ENCODE assay signal across 25 cellular contexts in the genomic region with DNA sequence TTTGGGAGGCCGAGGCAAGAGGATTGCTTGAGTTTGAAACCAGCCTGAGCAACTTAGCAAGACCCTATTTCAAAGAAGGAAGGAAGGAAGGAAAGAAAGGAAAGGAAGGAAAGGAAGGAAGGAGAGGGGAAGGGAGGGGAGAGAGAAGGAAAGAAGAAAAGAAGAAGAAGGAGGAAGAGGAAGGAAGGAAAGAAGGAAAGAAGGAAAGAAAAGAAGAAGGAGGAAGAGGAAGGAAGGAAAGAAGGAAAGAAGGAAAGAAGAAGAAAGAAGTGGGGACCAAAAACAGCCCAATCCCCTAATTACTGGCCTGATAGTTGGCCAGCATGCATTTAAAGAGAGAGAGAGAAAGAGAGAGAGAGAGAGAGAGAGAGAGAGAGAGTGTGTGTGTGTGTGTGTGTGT.
DNase-seq lines count a peak whose midpoint lies in the region; ATAC-seq, FAIRE-seq and TF ChIP-seq lines count a peak whose summit lies in the region.
"Had no signal": no experiment of that assay in that cellular context is flagged by ENCODE, and none has a peak within 500 bp of the region (broad histone marks: within the 10 kb centered on the region; RNA-seq: fewer than 3 reads in every experiment).

No MANE protein-coding gene starts in this region.

- H4K91ac ChIP-seq in H1 (replicated peaks; ENCODE audit: insufficient read length, low read length), result no peak overlapping the region

- H3K27me3 ChIP-seq in Karpas-422 (ENCODE audit: low read length) (no peaks in the 10 kb centered on the region), H1 (replicated peaks in 1 of 4; ENCODE audit: control insufficient read depth in 3 of 4, extremely low read depth in 1 of 4, insufficient read depth in 3 of 4, low read length in 3 of 4) (no peaks in the 10 kb centered on the region)
- H3K27me3 ChIP-seq: BE2C; BLaER1 treated with 17β-estradiol and CSF1 and Interleukin-3, amounts not matched to agents 10 nM and 100 nM had no signal

- CTCF ChIA-PET in H1 (lab: Charles Lee; ENCODE audit: partially characterized antibody), result no interaction called here

- H3K27ac ChIP-seq in Karpas-422 (ENCODE audit: low read length), result peak overlapping the region; percentile 75; the same call in 1 of the 2 replicates
- H3K27ac ChIP-seq in H1 (ENCODE audit: low read depth, low read length), result no peak overlapping the region
- H3K27ac ChIP-seq: A549 had no signal

- no peak for ATAC-seq in stimulated activated naive CD8-positive, alpha-beta T cell treated with anti-CD3 and anti-CD28 coated beads, Interleukin-15, amount 100 ng/mL, for 72 hours
- no peak for ATAC-seq in GM19395 (IDR thresholded peaks at IDR 0.05; ENCODE audit: unreplicated experiment)
- ATAC-seq: A549, GM12878, GM23338 had no signal

- 0 out of 2 replicates have a peak overlapping the region, but pooled peaks have one; percentile 7 for H2BK12ac ChIP-seq in H1 (ENCODE audit: low read depth, low read length)

- H2BK20ac ChIP-seq in H1 (ENCODE audit: low read length), result no peak overlapping the region

- no peaks in the 10 kb centered on the region for H4K20me1 ChIP-seq in Karpas-422 (ENCODE audit: insufficient read depth, low read depth, low read length)
- no peaks in the 10 kb centered on the region for H4K20me1 ChIP-seq in H1 (replicated peaks in 1 of 2; ENCODE audit: control insufficient read depth in 1 of 2, insufficient read depth in 2 of 2, low read length in 2 of 2)

- no peak overlapping the region for H3K4me3 ChIP-seq in Karpas-422 (ENCODE audit: low read length)
- H3K4me3 ChIP-seq in H1 (ENCODE audit: extremely low read depth in 1 of 4, insufficient read depth in 2 of 4, low read depth in 3 of 4, low read length in 4 of 4), result no peak overlapping the region
- H3K4me3 ChIP-seq: A549; BLaER1 treated with 17β-estradiol and CSF1 and Interleukin-3, amounts not matched to agents 10 nM and 100 nM; GM12878; GM23338; HAP-1 had no signal

- H3K4me1 Mint-ChIP-seq in progenitor cell of endocrine pancreas (ENCODE audit: low read depth), result peaks cover 18% of the 10 kb centered on the region
- H3K4me1 Mint-ChIP-seq in stimulated activated naive CD8-positive, alpha-beta T cell treated with anti-CD3 and anti-CD28 coated beads, Interleukin-15, amount 100 ng/mL, for 72 hours, result no peaks in the 10 kb centered on the region
- H3K4me1 Mint-ChIP-seq: CD8-positive, alpha-beta memory T cell had no signal

- WGBS in H1 (ENCODE audit: extremely low coverage in 1 of 2, insufficient coverage in 1 of 2, insufficient read length in 1 of 2, insufficient replicate concordance in 2 of 2, low coverage in 1 of 2, low lambda C conversion rate in 2 of 2, missing lambda C conversion rate in 1 of 2), 2 experiments, result 100% methylated on average over 1 of the region's 1 CpG; no CpG with 5 or more reads in 1 of the 2 experiments

- H3K56ac ChIP-seq in H1 (replicated peaks; ENCODE audit: insufficient read length, low read depth, low read length), result no peak overlapping the region

- POLR2A ChIA-PET in H1 (lab: Charles Lee; ENCODE audit: partially characterized antibody), result no interaction called here

- H3K23me2 ChIP-seq in H1 (ENCODE audit: low read depth, low read length), result no peaks in the 10 kb centered on the region; the same call in 1 of the 2 replicates

- H2AK5ac ChIP-seq in H1 (ENCODE audit: low read depth, low read length), result no peak overlapping the region

- TF ChIP-seq CTCF in H1 (IDR thresholded peaks at IDR 0.05; ENCODE audit: control extremely low read depth in 1 of 3, insufficient read depth in 1 of 3, low read depth in 1 of 3, low read length in 3 of 3), result no peak
- TF ChIP-seq CTCF in progenitor cell of endocrine pancreas (IDR thresholded peaks at IDR 0.05; ENCODE audit: unreplicated experiment), result no peak

- H3K18ac ChIP-seq in H1 (ENCODE audit: extremely low read depth, low read length), result no peak overlapping the region

- H3K4me1 ChIP-seq in Karpas-422 (ENCODE audit: low read length), result peaks cover 43% of the 10 kb centered on the region
- peaks cover 6 to 13% (median 7%) of the 10 kb centered on the region in 4 experiments; a peak in 6 of 7 replicates for H3K4me1 ChIP-seq in H1 (replicated peaks in 1 of 4; ENCODE audit: control insufficient read depth in 3 of 4, insufficient read depth in 4 of 4, low read length in 3 of 4)

- no peak overlapping the region for H2BK5ac ChIP-seq in H1 (ENCODE audit: low read depth, low read length)

- no peaks in the 10 kb centered on the region for H3K9me3 Mint-ChIP-seq in progenitor cell of endocrine pancreas (ENCODE audit: low read depth)
- H3K9me3 Mint-ChIP-seq in stimulated activated naive CD8-positive, alpha-beta T cell treated with anti-CD3 and anti-CD28 coated beads, Interleukin-15, amount 100 ng/mL, for 72 hours, result peaks cover 0 to 6% of the 10 kb centered on the region in 2 donors
- H3K9me3 Mint-ChIP-seq: CD4-positive, alpha-beta T cell; CD8-positive, alpha-beta memory T cell; GM23338 had no signal

- H3K79me2 ChIP-seq in Karpas-422 (ENCODE audit: low read length), result peaks cover 81% of the 10 kb centered on the region
- no peaks in the 10 kb centered on the region for H3K79me2 ChIP-seq in H1 (ENCODE audit: control insufficient read depth in 1 of 2, insufficient read depth in 2 of 2, low read length in 2 of 2)

- H3K9me3 ChIP-seq in Karpas-422 (ENCODE audit: low read length) (no peaks in the 10 kb centered on the region), H1 (ENCODE audit: insufficient read depth in 2 of 2, low read depth in 1 of 2, low read length in 1 of 2) (no peaks in the 10 kb centered on the region)
- H3K9me3 ChIP-seq: A549, HAP-1 had no signal

- no peaks in the 10 kb centered on the region for H3K9me2 ChIP-seq in Karpas-422 (replicated peaks; ENCODE audit: insufficient read depth, low read length)

- H2AFZ ChIP-seq in Karpas-422 (ENCODE audit: low read length), result no peak overlapping the region
- no peak overlapping the region for H2AFZ ChIP-seq in H1 (ENCODE audit: low read length)
- H2AFZ ChIP-seq: GM23338 had no signal

- H2BK15ac ChIP-seq in H1 (ENCODE audit: low read length), result no peak overlapping the region

- no peak for TF ChIP-seq POLR2A in H1 (IDR thresholded peaks at IDR 0.05; ENCODE audit: control extremely low read depth in 1 of 2, low read depth in 2 of 2, low read length in 2 of 2)

- H3K36me3 Mint-ChIP-seq in progenitor cell of endocrine pancreas (ENCODE audit: insufficient read depth), result peaks cover 2% of the 10 kb centered on the region

- H3K27ac Mint-ChIP-seq in progenitor cell of endocrine pancreas, result peak overlapping the region; percentile 12
- no peak overlapping the region for H3K27ac Mint-ChIP-seq in stimulated activated naive CD8-positive, alpha-beta T cell treated with anti-CD3 and anti-CD28 coated beads, Interleukin-15, amount 100 ng/mL, for 72 hours
- H3K27ac Mint-ChIP-seq: CD4-positive, alpha-beta T cell had no signal

- H4K8ac ChIP-seq in H1 (ENCODE audit: extremely low read depth, insufficient read depth, low read length), result no peak overlapping the region

- H3K36me3 ChIP-seq in Karpas-422 (ENCODE audit: insufficient read depth, low read length) (peaks cover 8% of the 10 kb centered on the region; the same call in 1 of the 2 replicates), H1 (ENCODE audit: control insufficient read depth in 2 of 4, insufficient read depth in 4 of 4, low read length in 3 of 4) (no peaks in the 10 kb centered on the region)
- H3K36me3 ChIP-seq: BE2C, HAP-1 had no signal

- TF ChIP-seq EP300 in H1 (IDR thresholded peaks at IDR 0.05; ENCODE audit: borderline replicate concordance in 1 of 2, low read depth in 2 of 2, low read length in 2 of 2), result no peak

- H3K9ac ChIP-seq in Karpas-422 (ENCODE audit: low read length) (no peak overlapping the region), H1 (replicated peaks in 1 of 4; ENCODE audit: extremely low read depth in 1 of 4, low read depth in 3 of 4, low read length in 3 of 4) (no peak overlapping the region)
- H3K9ac ChIP-seq: BLaER1 treated with 17β-estradiol and CSF1 and Interleukin-3, amounts not matched to agents 10 nM and 100 nM had no signal

- no peak for TF ChIP-seq RAD21 in H1 (IDR thresholded peaks at IDR 0.05 in 1 of 2, conservative IDR thresholded peaks at IDR 0.05 in 1 of 2; ENCODE audit: low read depth in 2 of 2, low read length in 2 of 2)

- no peak overlapping the region for H2BK120ac ChIP-seq in H1 (replicated peaks; ENCODE audit: low read depth, low read length)

- no peaks in the 10 kb centered on the region for H3K79me1 ChIP-seq in H1 (ENCODE audit: low read depth, low read length)

- no peak overlapping the region for H4K5ac ChIP-seq in H1 (ENCODE audit: insufficient read length, low read depth, low read length)

- no peak overlapping the region for H3K23ac ChIP-seq in H1 (ENCODE audit: insufficient read length)

- no peak for FAIRE-seq in H1 (lab: Jason Lieb, UNC)
- FAIRE-seq: A549, D721Med, GM12878, GM19239, H54 had no signal

- no peak overlapping the region for H3K14ac ChIP-seq in H1 (ENCODE audit: insufficient read length)

- H3K4ac ChIP-seq in H1 (replicated peaks; ENCODE audit: insufficient read length, low read depth, low read length), result no peak overlapping the region

- no peak overlapping the region for H3K4me3 Mint-ChIP-seq in progenitor cell of endocrine pancreas (ENCODE audit: low read depth)
- no peak overlapping the region for H3K4me3 Mint-ChIP-seq in stimulated activated naive CD8-positive, alpha-beta T cell treated with anti-CD3 and anti-CD28 coated beads, Interleukin-15, amount 100 ng/mL, for 72 hours
- H3K4me3 Mint-ChIP-seq: CD14-positive monocyte; CD4-positive, alpha-beta T cell; CD8-positive, alpha-beta memory T cell; GM23338 had no signal

- H3K4me2 ChIP-seq in Karpas-422 (ENCODE audit: low read depth, low read length, poor library complexity, severe bottlenecking), result no peak overlapping the region
- H3K4me2 ChIP-seq in H1 (ENCODE audit: insufficient read depth in 1 of 2, low read depth in 2 of 2, low read length in 2 of 2), result no peak overlapping the region
- H3K4me2 ChIP-seq: A549, GM23338 had no signal

- DNase-seq in Karpas-422, result no peak
- DNase-seq in H1 (ENCODE audit: low read depth in 1 of 2, low spot score in 2 of 2), result no peak
- DNase-seq in progenitor cell of endocrine pancreas (ENCODE audit: low spot score, unreplicated experiment), result no peak
- no peak for DNase-seq in stimulated activated naive CD8-positive, alpha-beta T cell treated with anti-CD3 and anti-CD28 coated beads, Interleukin-15, amount 100 ng/mL, for 72 hours
- no peak for DNase-seq in effector CD8-positive, alpha-beta T cell (lab: John Stamatoyannopoulos, UW)
- DNase-seq: 8988T; ACHN; AML-193; BE2C; CD4-positive, alpha-beta T cell; CD8-positive, alpha-beta memory T cell; DMS 273 treated with DMSO at 0.1 percent for 48 hours; DMS79; EL; GDM1 had no signal

- no peaks in the 10 kb centered on the region for H3K27me3 Mint-ChIP-seq in progenitor cell of endocrine pancreas
- peaks cover 8% of the 10 kb centered on the region for H3K27me3 Mint-ChIP-seq in stimulated activated naive CD8-positive, alpha-beta T cell treated with anti-CD3 and anti-CD28 coated beads, Interleukin-15, amount 100 ng/mL, for 72 hours
- H3K27me3 Mint-ChIP-seq: CD4-positive, alpha-beta T cell had no signal

TF ChIP-seq in H1, 55 proteins besides CTCF, POLR2A, EP300 and RAD21 (continues in another document):
- TF ChIP-seq FOSL1 (IDR thresholded peaks at IDR 0.05; ENCODE audit: insufficient read depth, low read depth, low read length), result no peak
- no peak for TF ChIP-seq TEAD4 (IDR thresholded peaks at IDR 0.05; ENCODE audit: low read depth, low read length)
- no peak for TF ChIP-seq POU5F1 (IDR thresholded peaks at IDR 0.05; ENCODE audit: low read depth, low read length)
- no peak for TF ChIP-seq BACH1 (IDR thresholded peaks at IDR 0.05; ENCODE audit: low read length)
